21 cellular contexts compared by ENCODE assay signal in the genomic region with DNA sequence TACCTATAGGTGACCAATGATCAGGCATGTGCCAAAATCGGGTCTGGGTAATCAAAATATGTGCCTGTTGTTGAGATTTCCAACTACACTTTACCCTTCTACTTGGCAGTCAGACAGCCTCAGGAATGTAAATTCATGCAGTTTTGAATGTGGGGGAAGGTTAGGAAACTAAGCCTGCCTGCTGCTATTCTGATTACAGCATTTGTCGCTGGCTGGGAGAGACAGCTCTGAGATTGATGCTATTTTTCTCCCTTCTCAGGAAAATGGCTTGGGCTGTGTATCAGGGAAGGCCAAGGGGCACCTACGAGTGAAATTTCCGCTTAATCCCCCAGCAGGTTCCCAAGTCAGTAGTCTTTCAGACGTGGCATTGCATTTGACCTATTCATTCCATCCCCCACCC. TPM values are rescaled to one million over a fixed set of nuclear protein-coding genes. Genes with fewer than 3 reads are reported as not detected.
"Had no signal": no experiment of that assay in that cellular context is flagged by ENCODE, and none has a peak within 500 bp of the region (broad histone marks: within the 10 kb centered on the region; RNA-seq: fewer than 3 reads in every experiment).

No MANE protein-coding gene starts in this region.

- ATAC-seq: activated T-cell treated with anti-CD3 and anti-CD28 coated beads, Interleukin-2, amount 50 U/mL, for 4 hours; left lobe of liver; natural killer cell; stimulated activated naive CD8-positive, alpha-beta T cell treated with anti-CD3 and anti-CD28 coated beads, Interleukin-15, Interleukin-2, amounts not matched to agents 100 U/mL and 50 U/mL, for 24 hours; T-cell; upper lobe of right lung had no signal

- H3K27ac Mint-ChIP-seq: activated CD4-positive, alpha-beta memory T cell treated with anti-CD3 and anti-CD28 coated beads for 36 hours; activated naive CD8-positive, alpha-beta T cell treated with anti-CD3 and anti-CD28 coated beads for 36 hours; natural killer cell; progenitor cell of endocrine pancreas; T-cell had no signal

- H3K4me3 ChIP-seq: cardiac muscle cell, colonic mucosa, sigmoid colon, testis, upper lobe of right lung had no signal

- H3K4me3 Mint-ChIP-seq: activated CD4-positive, alpha-beta memory T cell treated with anti-CD3 and anti-CD28 coated beads for 36 hours; activated naive CD8-positive, alpha-beta T cell treated with anti-CD3 and anti-CD28 coated beads for 36 hours; activated T-cell treated with anti-CD3 and anti-CD28 coated beads, Interleukin-2, amount 50 U/mL, for 4 hours; natural killer cell; T-cell had no signal

- DNase-seq: activated CD4-positive, alpha-beta memory T cell treated with anti-CD3 and anti-CD28 coated beads for 36 hours; activated effector memory CD4-positive, alpha-beta T cell treated with anti-CD3 and anti-CD28 coated beads, Interleukin-2, amount 50 U/mL, for 16 hours; activated naive CD8-positive, alpha-beta T cell treated with anti-CD3 and anti-CD28 coated beads for 36 hours; activated T-cell treated with anti-CD3 and anti-CD28 coated beads, Interleukin-2, amount 50 U/mL, for 4 hours; colonic mucosa; effector CD4-positive, alpha-beta T cell; hypothalamus; mammary epithelial cell; natural killer cell; sigmoid colon; stimulated activated CD4-positive, alpha-beta T cell treated with anti-CD3 and anti-CD28 coated beads, Interleukin-12 subunit alpha, Interleukin-12 subunit beta, amount 100 ng/mL, for 4 hours; stimulated activated CD4-positive, alpha-beta T cell treated with anti-CD3 and anti-CD28 coated beads, Interleukin-2, amount 100 ng/mL, for 48 hours; stimulated activated naive CD8-positive, alpha-beta T cell treated with anti-CD3 and anti-CD28 coated beads, Interleukin-15, Interleukin-2, amounts not matched to agents 100 U/mL and 50 U/mL, for 24 hours; T-cell; T1000; testis; upper lobe of right lung had no signal

- H3K9me3 ChIP-seq: colonic mucosa, sigmoid colon, testis, upper lobe of right lung had no signal

- H3K9me3 Mint-ChIP-seq: activated CD4-positive, alpha-beta memory T cell treated with anti-CD3 and anti-CD28 coated beads for 36 hours; activated naive CD8-positive, alpha-beta T cell treated with anti-CD3 and anti-CD28 coated beads for 36 hours; activated T-cell treated with anti-CD3 and anti-CD28 coated beads, Interleukin-2, amount 50 U/mL, for 4 hours had no signal

- H3K27me3 ChIP-seq: testis had no signal

- H3K36me3 ChIP-seq: cardiac muscle cell, colonic mucosa, sigmoid colon, upper lobe of right lung had no signal

- H3K27ac ChIP-seq: cardiac muscle cell, colonic mucosa, epithelial cell of prostate, sigmoid colon, testis, upper lobe of right lung had no signal

- H3K4me1 Mint-ChIP-seq: natural killer cell had no signal

- H3K36me3 Mint-ChIP-seq: activated CD4-positive, alpha-beta memory T cell treated with anti-CD3 and anti-CD28 coated beads for 36 hours; activated naive CD8-positive, alpha-beta T cell treated with anti-CD3 and anti-CD28 coated beads for 36 hours had no signal

- H3K4me1 ChIP-seq: colonic mucosa, testis had no signal

RNA-seq across cellular contexts. Expression of a gene that starts 3.6 kb away (rescaled TPM):
- total RNA-seq: activated CD4-positive, alpha-beta memory T cell treated with anti-CD3 and anti-CD28 coated beads for 36 hours; activated naive CD8-positive, alpha-beta T cell treated with anti-CD3 and anti-CD28 coated beads for 36 hours; activated T-cell treated with anti-CD3 and anti-CD28 coated beads, Interleukin-2, amount 50 U/mL, for 4 hours; mammary epithelial cell; natural killer cell; T-cell had no signal
- polyA plus RNA-seq: cardiac muscle cell, mammary epithelial cell had no signal
